ENCODE assay signal across 12 cellular contexts in genomic region chr10:133622544-133622943, GRCh38. TPM values are rescaled to one million over a fixed set of nuclear protein-coding genes. Genes with fewer than 3 reads are reported as not detected.
"Had no signal": no experiment of that assay in that cellular context is flagged by ENCODE, and none has a peak within 500 bp of the region (broad histone marks: within the 10 kb centered on the region; RNA-seq: fewer than 3 reads in every experiment).

No MANE protein-coding gene starts in this region.

RNA-seq across cellular contexts. Expression of gene FRG2B, which starts 4.1 kb away (rescaled TPM):
- total RNA-seq: activated CD4-positive, alpha-beta T cell treated with anti-CD3 and anti-CD28 coated beads for 36 hours; activated CD4-positive, alpha-beta T cell treated with anti-CD3 and anti-CD28 coated beads, Interleukin-2, amount 10 ng/mL, durations not matched to agents 7 days and 5 days; activated CD8-positive, alpha-beta memory T cell treated with anti-CD3 and anti-CD28 coated beads, Interleukin-2, amount 10 ng/mL, durations not matched to agents 7 days and 5 days; activated naive CD8-positive, alpha-beta T cell treated with anti-CD3 and anti-CD28 coated beads, Interleukin-2, amount 10 ng/mL, durations not matched to agents 7 days and 5 days; ascending aorta; cardiac septum; LHCN-M2; NCI-H460; T-helper 17 cell; WTC11 had no signal
- polyA plus RNA-seq: adipose tissue had no signal

RNA-seq across cellular contexts. Expression of gene SYCE1, which starts 57.2 kb away (rescaled TPM):
- total RNA-seq: ascending aorta, LHCN-M2, NCI-H460, RPMI7951, WTC11 had no signal
